In genomic region chr2:169694894-169695260, GRCh38 we compare ENCODE assay signal across 8 cellular contexts. TPM values are rescaled to one million over a fixed set of nuclear protein-coding genes. Genes with fewer than 3 reads are reported as not detected.
DNase-seq lines count a peak whose midpoint lies in the region; ATAC-seq and TF ChIP-seq lines count a peak whose summit lies in the region.

No MANE protein-coding gene starts in this region.

- POLR2A ChIA-PET in BJ (lab: Charles Lee): no interaction called here

- DNase-seq in BJ (ENCODE audit: low read depth): no peak
- no peak for DNase-seq in coronary artery (ENCODE audit: low spot score)
- no peak for DNase-seq in natural killer cell treated with Interleukin-12 subunit alpha and Interleukin-12 subunit beta and Interleukin-15 and Interleukin-18, amount 100 ng/mL, for 72 hours (ENCODE audit: low spot score)
- DNase-seq in GF-D8 (lab: John Stamatoyannopoulos, UW): no peak
- DNase-seq in iPS-NIHi11 (ENCODE audit: low spot score): no peak

- H3K36me3 ChIP-seq in BJ (ENCODE audit: control insufficient read depth, insufficient read depth, low read length) (no peaks in the 10 kb centered on the region), KOPT-K1 (ENCODE audit: insufficient read depth, low read length) (peaks cover 4% of the 10 kb centered on the region; the same call in 1 of the 2 replicates)

- CTCF ChIA-PET in BJ (lab: Yijun Ruan, JAX): interaction anchor here (2.1 kb wide), 1 partner anchor 11 kb away, joined by 4 read pairs; no protein-coding TSS in a partner anchor

- 0 out of 2 replicates have a peak, but pooled peaks cover 3% of the 10 kb centered on the region for H3K27me3 ChIP-seq in BJ (ENCODE audit: control insufficient read depth, insufficient read depth, low read length)

- TF ChIP-seq CTCF in BJ (IDR thresholded peaks at IDR 0.05; ENCODE audit: insufficient read depth, low read depth, low read length) (no peak), coronary artery (IDR thresholded peaks at IDR 0.05) (no peak)

- peaks cover 6 to 19% of the 10 kb centered on the region in 2 donors for H3K4me1 Mint-ChIP-seq in natural killer cell treated with Interleukin-12 subunit alpha and Interleukin-12 subunit beta and Interleukin-15 and Interleukin-18, amount 100 ng/mL, for 72 hours (ENCODE audit: low read depth in 2 of 2)

- H3K27me3 Mint-ChIP-seq in natural killer cell treated with Interleukin-12 subunit alpha and Interleukin-12 subunit beta and Interleukin-15 and Interleukin-18, amount 100 ng/mL, for 72 hours: peaks cover 14 to 17% of the 10 kb centered on the region in 2 donors

- peak overlapping the region; percentile 63 for H3K27ac ChIP-seq in KOPT-K1 (ENCODE audit: low read depth, low read length, poor library complexity, severe bottlenecking)
- H3K27ac ChIP-seq in coronary artery: peak overlapping the region in 1 of 2 donors; percentile 84

- peak overlapping the region; percentile 99 for H3K4me3 Mint-ChIP-seq in natural killer cell treated with Interleukin-12 subunit alpha and Interleukin-12 subunit beta and Interleukin-15 and Interleukin-18, amount 100 ng/mL, for 72 hours

- ATAC-seq in natural killer cell treated with Interleukin-12 subunit alpha and Interleukin-12 subunit beta and Interleukin-15 and Interleukin-18, amount 100 ng/mL, for 72 hours: no peak
- ATAC-seq in HG03571 (IDR thresholded peaks at IDR 0.05; ENCODE audit: unreplicated experiment): no peak
- no peak for ATAC-seq in HG02623 (IDR thresholded peaks at IDR 0.05; ENCODE audit: unreplicated experiment)

- H3K4me3 ChIP-seq in BJ (ENCODE audit: low read depth, low read length) (peak overlapping the region; percentile 84), coronary artery (peak overlapping the region; percentile 94)

- H3K9me3 ChIP-seq in KOPT-K1 (ENCODE audit: insufficient read depth, low read length, poor library complexity, severe bottlenecking): peaks cover 2% of the 10 kb centered on the region

- H3K9me3 Mint-ChIP-seq in natural killer cell treated with Interleukin-12 subunit alpha and Interleukin-12 subunit beta and Interleukin-15 and Interleukin-18, amount 100 ng/mL, for 72 hours: no peaks in the 10 kb centered on the region

- peaks cover 17% of the 10 kb centered on the region for H3K36me3 Mint-ChIP-seq in natural killer cell treated with Interleukin-12 subunit alpha and Interleukin-12 subunit beta and Interleukin-15 and Interleukin-18, amount 100 ng/mL, for 72 hours

- H3K27ac Mint-ChIP-seq in natural killer cell treated with Interleukin-12 subunit alpha and Interleukin-12 subunit beta and Interleukin-15 and Interleukin-18, amount 100 ng/mL, for 72 hours: peak overlapping the region; percentile 89 to 94

RNA-seq across cellular contexts. Expression of gene PHOSPHO2, which starts 0.6 kb away (rescaled TPM):
- 0.40 and 1.4 TPM in 2 replicates for polyA plus RNA-seq in BJ (2011; rRNA removed)
- polyA minus RNA-seq in BJ (2011; rRNA and poly(A)+ RNA removed): 0.38 and 0.46 TPM in 2 replicates
- total RNA-seq in natural killer cell treated with Interleukin-12 subunit alpha and Interleukin-12 subunit beta and Interleukin-15 and Interleukin-18, amount 100 ng/mL, for 72 hours: 1 to 10 TPM; 2.6 to 4.4 TPM

RNA-seq across cellular contexts. Expression of gene CFAP210, which starts 0.7 kb away (rescaled TPM):
- not detected in 2 replicates for polyA plus RNA-seq in BJ (2011; rRNA removed)
- polyA minus RNA-seq in BJ (2011; rRNA and poly(A)+ RNA removed): not detected in 2 replicates
- under 1 TPM; 0.12 to 0.59 TPM for total RNA-seq in natural killer cell treated with Interleukin-12 subunit alpha and Interleukin-12 subunit beta and Interleukin-15 and Interleukin-18, amount 100 ng/mL, for 72 hours

RNA-seq across cellular contexts. Expression of gene KLHL23, which starts 38.8 kb away (rescaled TPM):
- 2.1 and 3.8 TPM in 2 replicates for polyA plus RNA-seq in BJ (2011; rRNA removed)
- 2.6 and 3.3 TPM in 2 replicates for polyA minus RNA-seq in BJ (2011; rRNA and poly(A)+ RNA removed)
- 10 to 100 TPM; 10.1 to 19.1 TPM for total RNA-seq in natural killer cell treated with Interleukin-12 subunit alpha and Interleukin-12 subunit beta and Interleukin-15 and Interleukin-18, amount 100 ng/mL, for 72 hours
